12 cellular contexts compared by ENCODE assay signal in the genomic region with DNA sequence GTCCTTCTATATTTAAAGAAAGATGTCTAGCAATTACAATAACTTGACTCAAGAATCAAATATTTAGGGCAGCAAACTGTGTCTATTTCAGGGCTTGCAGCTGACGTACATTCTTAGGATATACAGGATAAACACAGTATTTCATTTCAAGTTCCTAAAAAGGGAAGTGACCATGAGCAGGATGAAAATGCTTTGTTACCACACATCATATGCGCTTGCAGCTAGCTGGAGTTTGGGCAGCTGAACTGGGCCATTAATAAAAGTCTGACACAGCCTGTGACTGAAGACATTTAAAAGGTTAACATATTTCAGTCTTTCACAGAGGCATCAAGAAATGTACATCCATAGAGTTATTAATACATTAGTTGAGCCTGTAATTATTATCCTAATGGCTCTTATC.
DNase-seq lines count a peak whose midpoint lies in the region; ATAC-seq, FAIRE-seq and TF ChIP-seq lines count a peak whose summit lies in the region.
"Had no signal": no experiment of that assay in that cellular context is flagged by ENCODE, and none has a peak within 500 bp of the region (broad histone marks: within the 10 kb centered on the region; RNA-seq: fewer than 3 reads in every experiment).

No MANE protein-coding gene starts in this region.

- BruUV-seq in Caco-2 (replicated peaks; lab: Mats Ljungman, UMichigan) (no TSS peak), GM12878 (replicated peaks; lab: Mats Ljungman, UMichigan) (no TSS peak)

- H3K9me3 Mint-ChIP-seq in Caco-2 (ENCODE audit: unreplicated experiment), result no peaks in the 10 kb centered on the region
- H3K9me3 Mint-ChIP-seq in nephron, result no peaks in the 10 kb centered on the region

- no peaks in the 10 kb centered on the region for H4K20me1 ChIP-seq in GM12878 (ENCODE audit: control insufficient read depth, insufficient read depth)

- FAIRE-seq in GM12878 (lab: Jason Lieb, UNC), result no peak
- FAIRE-seq: HTR-8/SVneo had no signal

- SMC1A ChIA-PET in GM12878 (lab: Charles Lee; ENCODE audit: uncharacterized antibody, unreplicated experiment), result interaction anchor here (0.9 to 1.6 kb wide), 3 partner anchors 8 to 555 kb away, joined by 3 to 6 read pairs (median 5); no protein-coding TSS in a partner anchor

- H3K4me3 ChIP-seq in Caco-2 (ENCODE audit: low read depth, low read length) (no peak overlapping the region), GM12878 (no peak overlapping the region)
- H3K4me3 ChIP-seq: lung had no signal

- in situ Hi-C loops in GM12878 (cut with MboI), result no loop called here

- no peak overlapping the region for H3K4me2 ChIP-seq in GM12878 (ENCODE audit: control insufficient read depth, insufficient read depth)

- RAD21 ChIA-PET in GM12878 (lab: Charles Lee; ENCODE audit: unreplicated experiment), result no interaction called here

- ATAC-seq in GM12878, result peak; percentile 19; the same call in 1 of the 3 replicates
- ATAC-seq in HG03460 (IDR thresholded peaks at IDR 0.05; ENCODE audit: unreplicated experiment), result no peak

- no peak for TF ChIP-seq EP300 in GM12878 (IDR thresholded peaks at IDR 0.05; ENCODE audit: borderline replicate concordance in 1 of 2, control insufficient read depth in 1 of 2, low read depth in 2 of 2, low read length in 2 of 2)

- H3K27me3 ChIP-seq in Caco-2 (replicated peaks; ENCODE audit: control insufficient read depth, insufficient read depth, low read length) (no peaks in the 10 kb centered on the region), GM12878 (replicated peaks in 1 of 2; ENCODE audit: control insufficient read depth in 2 of 2, insufficient read depth in 2 of 2, low read length in 1 of 2) (no peaks in the 10 kb centered on the region)

- POLR2A ChIA-PET in Caco-2 (lab: Charles Lee), result no interaction called here
- POLR2A ChIA-PET in GM12878 (lab: Charles Lee), result interaction anchor here (1.3 kb wide), 1 partner anchor 19 kb away, joined by 3 read pairs; no protein-coding TSS in a partner anchor

- no peak overlapping the region for H3K27ac ChIP-seq in GM12878 (ENCODE audit: control insufficient read depth, insufficient read depth)

- H3K27ac Mint-ChIP-seq in Caco-2 (ENCODE audit: unreplicated experiment), result no peak overlapping the region
- H3K27ac Mint-ChIP-seq in nephron, result peak overlapping the region; percentile 40 to 66 (median 43)

- H3K4me1 ChIP-seq in Caco-2, result peaks cover 29% of the 10 kb centered on the region
- no peaks in the 10 kb centered on the region for H3K4me1 ChIP-seq in GM12878 (ENCODE audit: control insufficient read depth, insufficient read depth, low read length)

- H2AFZ ChIP-seq in GM12878 (ENCODE audit: control insufficient read depth, low read depth, low read length), result no peak overlapping the region

- no peaks in the 10 kb centered on the region for H3K79me2 ChIP-seq in GM12878 (ENCODE audit: control insufficient read depth, insufficient read depth, low read length)

- H3K9ac ChIP-seq in GM12878 (ENCODE audit: control insufficient read depth, insufficient read depth, low read length), result no peak overlapping the region

- DNase-seq in Caco-2 (no peak), NOMO-1 treated with DMSO at 0.1 percent for 48 hours (lab: John Stamatoyannopoulos, UW; ENCODE audit: unreplicated experiment) (peak; percentile 82), GM12878 (ENCODE audit: low read depth, low spot score) (no peak), NCI-H2107 treated with DMSO at 0.1 percent for 48 hours (lab: John Stamatoyannopoulos, UW; ENCODE audit: unreplicated experiment) (no peak), kidney glomerular epithelial cell (lab: John Stamatoyannopoulos, UW) (no peak), T-helper 9 cell (no peak)
- DNase-seq: central memory CD4-positive, alpha-beta T cell; GOT3 had no signal

- peaks cover 27% of the 10 kb centered on the region for H3K4me1 Mint-ChIP-seq in Caco-2 (ENCODE audit: low read depth, unreplicated experiment)
- H3K4me1 Mint-ChIP-seq in nephron, result peaks cover 42% of the 10 kb centered on the region

- TF ChIP-seq RAD21 in GM12878 (IDR thresholded peaks at IDR 0.05; ENCODE audit: insufficient read depth, low read depth, low read length), result no peak

- H3K36me3 Mint-ChIP-seq in Caco-2 (ENCODE audit: insufficient read depth, unreplicated experiment), result peaks cover 9% of the 10 kb centered on the region
- H3K36me3 Mint-ChIP-seq in nephron (ENCODE audit: low read depth), result no peaks in the 10 kb centered on the region

- CTCF ChIA-PET in Caco-2 (lab: Charles Lee) (no interaction called here), GM12878 (lab: Yijun Ruan, JAX) (interaction anchor here (0.6 to 2.1 kb wide), 6 partner anchors 10 to 1741 kb away, joined by 3 to 6 read pairs (median 3); a partner anchor contains a TSS)

- 65% methylated on average over 2 of the region's 2 CpGs for WGBS in GM12878 (ENCODE audit: insufficient coverage, insufficient replicate concordance, low lambda C conversion rate, missing lambda C conversion rate)

- H3K4me3 Mint-ChIP-seq in Caco-2 (ENCODE audit: unreplicated experiment) (peak overlapping the region; percentile 14), nephron (peak overlapping the region in 2 of 3 experiments; percentile 51 to 68)

- intact Hi-C loops in Caco-2 (cut with micrococcal nuclease; ENCODE audit: unreplicated experiment) (no loop called here), GM12878 (cut with micrococcal nuclease; ENCODE audit: unreplicated experiment) (no loop called here)

- H3K27me3 Mint-ChIP-seq in Caco-2 (ENCODE audit: insufficient read depth, unreplicated experiment) (no peaks in the 10 kb centered on the region), nephron (ENCODE audit: low read depth) (no peaks in the 10 kb centered on the region)

- TF ChIP-seq CTCF in Caco-2 (IDR thresholded peaks at IDR 0.05; ENCODE audit: insufficient read depth in 1 of 2, low read depth in 1 of 2, low read length in 1 of 2, severe bottlenecking in 1 of 2, unreplicated experiment in 1 of 2) (no peak), GM12878 (IDR thresholded peaks at IDR 0.05 in 2 of 3, conservative IDR thresholded peaks at IDR 0.05 in 1 of 3; ENCODE audit: control insufficient read depth in 2 of 3, extremely low read depth in 1 of 3, insufficient read depth in 1 of 3, low read depth in 3 of 3, low read length in 3 of 3) (no peak), nephron (IDR thresholded peaks at IDR 0.05; ENCODE audit: unreplicated experiment in 3 of 3) (no peak)

- H3K9me3 ChIP-seq in Caco-2 (no peaks in the 10 kb centered on the region), GM12878 (replicated peaks; ENCODE audit: control insufficient read depth, insufficient read depth, low read length) (no peaks in the 10 kb centered on the region)

- no peak for TF ChIP-seq POLR2A in GM12878 (IDR thresholded peaks at IDR 0.05; ENCODE audit: low read depth, low read length)

- H3K36me3 ChIP-seq in Caco-2 (ENCODE audit: control insufficient read depth, insufficient read depth, low read length) (no peaks in the 10 kb centered on the region), GM12878 (ENCODE audit: control insufficient read depth in 2 of 2, insufficient read depth in 2 of 2, low read length in 1 of 2) (no peaks in the 10 kb centered on the region)

TF ChIP-seq in GM12878, 131 proteins besides CTCF, POLR2A, EP300 and RAD21 (continues in another document):
- TF ChIP-seq, protein P1, sequence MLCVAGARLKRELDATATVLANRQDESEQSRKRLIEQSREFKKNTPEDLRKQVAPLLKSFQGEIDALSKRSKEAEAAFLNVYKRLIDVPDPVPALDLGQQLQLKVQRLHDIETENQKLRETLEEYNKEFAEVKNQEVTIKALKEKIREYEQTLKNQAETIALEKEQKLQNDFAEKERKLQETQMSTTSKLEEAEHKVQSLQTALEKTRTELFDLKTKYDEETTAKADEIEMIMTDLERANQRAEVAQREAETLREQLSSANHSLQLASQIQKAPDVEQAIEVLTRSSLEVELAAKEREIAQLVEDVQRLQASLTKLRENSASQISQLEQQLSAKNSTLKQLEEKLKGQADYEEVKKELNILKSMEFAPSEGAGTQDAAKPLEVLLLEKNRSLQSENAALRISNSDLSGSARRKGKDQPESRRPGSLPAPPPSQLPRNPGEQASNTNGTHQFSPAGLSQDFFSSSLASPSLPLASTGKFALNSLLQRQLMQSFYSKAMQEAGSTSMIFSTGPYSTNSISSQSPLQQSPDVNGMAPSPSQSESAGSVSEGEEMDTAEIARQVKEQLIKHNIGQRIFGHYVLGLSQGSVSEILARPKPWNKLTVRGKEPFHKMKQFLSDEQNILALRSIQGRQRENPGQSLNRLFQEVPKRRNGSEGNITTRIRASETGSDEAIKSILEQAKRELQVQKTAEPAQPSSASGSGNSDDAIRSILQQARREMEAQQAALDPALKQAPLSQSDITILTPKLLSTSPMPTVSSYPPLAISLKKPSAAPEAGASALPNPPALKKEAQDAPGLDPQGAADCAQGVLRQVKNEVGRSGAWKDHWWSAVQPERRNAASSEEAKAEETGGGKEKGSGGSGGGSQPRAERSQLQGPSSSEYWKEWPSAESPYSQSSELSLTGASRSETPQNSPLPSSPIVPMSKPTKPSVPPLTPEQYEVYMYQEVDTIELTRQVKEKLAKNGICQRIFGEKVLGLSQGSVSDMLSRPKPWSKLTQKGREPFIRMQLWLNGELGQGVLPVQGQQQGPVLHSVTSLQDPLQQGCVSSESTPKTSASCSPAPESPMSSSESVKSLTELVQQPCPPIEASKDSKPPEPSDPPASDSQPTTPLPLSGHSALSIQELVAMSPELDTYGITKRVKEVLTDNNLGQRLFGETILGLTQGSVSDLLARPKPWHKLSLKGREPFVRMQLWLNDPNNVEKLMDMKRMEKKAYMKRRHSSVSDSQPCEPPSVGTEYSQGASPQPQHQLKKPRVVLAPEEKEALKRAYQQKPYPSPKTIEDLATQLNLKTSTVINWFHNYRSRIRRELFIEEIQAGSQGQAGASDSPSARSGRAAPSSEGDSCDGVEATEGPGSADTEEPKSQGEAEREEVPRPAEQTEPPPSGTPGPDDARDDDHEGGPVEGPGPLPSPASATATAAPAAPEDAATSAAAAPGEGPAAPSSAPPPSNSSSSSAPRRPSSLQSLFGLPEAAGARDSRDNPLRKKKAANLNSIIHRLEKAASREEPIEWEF (IDR thresholded peaks at IDR 0.05; ENCODE audit: insufficient replicate concordance, low read depth, low read length), result no peak
- TF ChIP-seq SPI1 (IDR thresholded peaks at IDR 0.05; ENCODE audit: borderline replicate concordance, insufficient read depth, low read depth, low read length) (peak; percentile 41; the same call in 1 of the 2 replicates), GATAD2B (conservative IDR thresholded peaks at IDR 0.05; ENCODE audit: low read depth) (no peak), PAX8 (IDR thresholded peaks at IDR 0.05) (no peak)
